15 cellular contexts compared by ENCODE assay signal in the genomic region with DNA sequence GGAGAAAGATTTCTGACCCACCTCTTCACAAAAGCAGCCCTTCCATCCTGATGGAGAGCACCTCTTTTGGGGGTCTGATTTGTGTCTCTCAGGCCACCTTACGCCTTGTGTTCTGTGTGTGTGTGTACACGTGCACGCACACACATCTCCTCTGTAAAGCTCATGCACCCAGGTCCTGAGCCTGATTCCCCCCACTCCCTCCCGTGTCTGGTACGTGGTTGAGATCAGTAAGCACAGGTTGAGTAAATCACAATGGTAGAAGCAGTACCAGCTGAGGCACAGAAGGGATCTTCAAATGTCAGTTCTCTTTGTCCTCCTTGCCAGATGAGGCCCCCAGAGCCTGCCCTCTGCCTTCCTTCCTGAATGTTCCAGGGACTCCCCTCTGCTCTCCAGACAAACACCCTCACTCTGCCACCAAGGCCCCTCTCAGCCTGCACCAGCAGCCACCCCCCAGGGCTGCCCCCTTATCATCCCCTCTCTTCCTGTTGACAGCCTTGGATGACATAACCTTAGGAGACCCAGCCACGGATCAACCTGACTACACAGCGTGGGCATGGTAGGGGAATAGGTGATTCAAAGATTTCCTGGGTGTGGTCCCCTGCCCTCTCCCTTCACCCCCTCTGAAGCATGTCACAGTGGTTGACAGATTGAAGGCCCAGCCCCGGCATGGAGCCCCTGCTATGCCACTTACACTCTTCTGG.
DNase-seq lines count a peak whose midpoint lies in the region; ATAC-seq, FAIRE-seq and TF ChIP-seq lines count a peak whose summit lies in the region.
"Had no signal": no experiment of that assay in that cellular context is flagged by ENCODE, and none has a peak within 500 bp of the region (broad histone marks: within the 10 kb centered on the region; RNA-seq: fewer than 3 reads in every experiment).

No MANE protein-coding gene starts in this region.

- 0 out of 2 replicates have a peak, but pooled peaks cover 3% of the 10 kb centered on the region for H3K79me2 ChIP-seq in GM12878 (ENCODE audit: control insufficient read depth, insufficient read depth, low read length)

- H3K27ac ChIP-seq in GM12878 (ENCODE audit: control insufficient read depth, insufficient read depth): peak overlapping the region; percentile 63; the same call in 1 of the 2 replicates
- no peak overlapping the region for H3K27ac ChIP-seq in heart left ventricle
- H3K27ac ChIP-seq: GM23248, SJCRH30 had no signal

- H2AFZ ChIP-seq in GM12878 (ENCODE audit: control insufficient read depth, low read depth, low read length): no peak overlapping the region
- H2AFZ ChIP-seq: GM23248 had no signal

- no peaks in the 10 kb centered on the region for H3K27me3 Mint-ChIP-seq in activated CD8-positive, alpha-beta T cell treated with anti-CD3 and anti-CD28 coated beads for 36 hours

- H3K4me3 ChIP-seq in GM12878 (no peak overlapping the region), heart left ventricle (no peak overlapping the region)
- H3K4me3 ChIP-seq: GM23248, heart right ventricle, SJCRH30, skin epidermis had no signal

- SMC1A ChIA-PET in GM12878 (lab: Charles Lee; ENCODE audit: uncharacterized antibody, unreplicated experiment): interaction anchor here (0.8 to 6.0 kb wide), 10 partner anchors 14 to 231 kb away, joined by 3 to 39 read pairs (median 6); no protein-coding TSS in a partner anchor

- DNase-seq in GM12892 (ENCODE audit: insufficient read length): no peak
- DNase-seq in activated CD8-positive, alpha-beta T cell treated with anti-CD3 and anti-CD28 coated beads for 36 hours: peak; percentile 79
- no peak for DNase-seq in GM12878 (ENCODE audit: low read depth, low spot score)
- DNase-seq in stimulated activated CD8-positive, alpha-beta memory T cell treated with anti-CD3 and anti-CD28 coated beads, Interleukin-12 subunit alpha, Interleukin-12 subunit beta, amount 100 ng/mL, for 1 hour (ENCODE audit: low read depth): peak; percentile 13
- no peak for DNase-seq in heart left ventricle
- no peak for DNase-seq in SK-N-DZ (ENCODE audit: low spot score)
- no peak for DNase-seq in NCI-H128 (lab: John Stamatoyannopoulos, UW; ENCODE audit: unreplicated experiment)
- DNase-seq: COR-L47, GM23248, heart right ventricle, NCI-H526 treated with DMSO at 0.1 percent for 48 hours, SJCRH30 had no signal

- H3K36me3 Mint-ChIP-seq in activated CD8-positive, alpha-beta T cell treated with anti-CD3 and anti-CD28 coated beads for 36 hours (ENCODE audit: low read depth): peaks cover 9% of the 10 kb centered on the region

- peak; percentile 69 for ATAC-seq in activated CD8-positive, alpha-beta T cell treated with anti-CD3 and anti-CD28 coated beads for 36 hours
- ATAC-seq in GM12878: peak; percentile 1
- ATAC-seq in heart left ventricle: no peak
- ATAC-seq in GM19395 (IDR thresholded peaks at IDR 0.05; ENCODE audit: unreplicated experiment): no peak

- no peak for TF ChIP-seq CTCF in activated CD8-positive, alpha-beta T cell treated with anti-CD3 and anti-CD28 coated beads for 36 hours (IDR thresholded peaks at IDR 0.05)
- TF ChIP-seq CTCF in GM12878 (IDR thresholded peaks at IDR 0.05 in 2 of 3, conservative IDR thresholded peaks at IDR 0.05 in 1 of 3; ENCODE audit: control insufficient read depth in 2 of 3, extremely low read depth in 1 of 3, insufficient read depth in 1 of 3, low read depth in 3 of 3, low read length in 3 of 3): no peak
- no peak for TF ChIP-seq CTCF in heart left ventricle (IDR thresholded peaks at IDR 0.05)

- in situ Hi-C loops in GM12878 (cut with MboI): no loop called here

- TF ChIP-seq RAD21 in GM12878 (IDR thresholded peaks at IDR 0.05; ENCODE audit: insufficient read depth, low read depth, low read length): no peak

- 79% methylated on average over 8 of the region's 8 CpGs for WGBS in GM12878 (ENCODE audit: insufficient coverage, insufficient replicate concordance, low lambda C conversion rate, missing lambda C conversion rate)
- 87 to 90% (median 88%) methylated on average over 8 of the region's 8 CpGs for WGBS in heart left ventricle, 4 donors

- peak; percentile 54 for FAIRE-seq in GM12892 (lab: Jason Lieb, UNC)
- FAIRE-seq in GM12878 (lab: Jason Lieb, UNC): no peak

- intact Hi-C loops in activated CD8-positive, alpha-beta T cell treated with anti-CD3 and anti-CD28 coated beads for 36 hours (cut with micrococcal nuclease): loop anchor here (5.0 kb wide), 2 partner anchors 54 to 144 kb away; no protein-coding TSS in a partner anchor
- intact Hi-C loops in GM12878 (cut with micrococcal nuclease; ENCODE audit: unreplicated experiment) (loop anchor here (2.0 to 5.0 kb wide), 4 partner anchors 53 to 226 kb away; no protein-coding TSS in a partner anchor), heart left ventricle (cut with DNase I) (no loop called here)

- TF ChIP-seq EP300 in GM12878 (IDR thresholded peaks at IDR 0.05; ENCODE audit: borderline replicate concordance in 1 of 2, control insufficient read depth in 1 of 2, low read depth in 2 of 2, low read length in 2 of 2): no peak

- peaks cover 90% of the 10 kb centered on the region for H3K4me1 Mint-ChIP-seq in activated CD8-positive, alpha-beta T cell treated with anti-CD3 and anti-CD28 coated beads for 36 hours (ENCODE audit: low read depth)
- H3K4me1 Mint-ChIP-seq: neural crest cell had no signal

- H3K4me1 ChIP-seq in GM12878 (ENCODE audit: control insufficient read depth, insufficient read depth, low read length) (peaks cover 86% of the 10 kb centered on the region), heart left ventricle (peaks cover 0 to 69% (median 12%) of the 10 kb centered on the region in 12 donors)
- H3K4me1 ChIP-seq: SJCRH30 had no signal

- H3K27ac Mint-ChIP-seq in activated CD8-positive, alpha-beta T cell treated with anti-CD3 and anti-CD28 coated beads for 36 hours: peak overlapping the region; percentile 96

- 0 out of 2 replicates have a peak overlapping the region, but pooled peaks have one; percentile 7 for H3K9ac ChIP-seq in GM12878 (ENCODE audit: control insufficient read depth, insufficient read depth, low read length)
- H3K9ac ChIP-seq: GM23248 had no signal

- no peaks in the 10 kb centered on the region for H3K36me3 ChIP-seq in GM12878 (ENCODE audit: control insufficient read depth in 2 of 2, insufficient read depth in 2 of 2, low read length in 1 of 2)
- no peaks in the 10 kb centered on the region for H3K36me3 ChIP-seq in heart left ventricle
- H3K36me3 ChIP-seq: heart right ventricle, SJCRH30 had no signal

- peaks cover 3% of the 10 kb centered on the region for H3K9me3 Mint-ChIP-seq in activated CD8-positive, alpha-beta T cell treated with anti-CD3 and anti-CD28 coated beads for 36 hours
- H3K9me3 Mint-ChIP-seq: neural crest cell had no signal

- CTCF ChIA-PET in activated CD8-positive, alpha-beta T cell treated with anti-CD3 and anti-CD28 coated beads for 36 hours (lab: Charles Lee): interaction anchor here (0.9 to 1.3 kb wide), 3 partner anchors 21 to 231 kb away, joined by 3 to 4 read pairs (median 3); no protein-coding TSS in a partner anchor
- CTCF ChIA-PET in GM12878 (lab: Yijun Ruan, JAX): interaction anchor here (0.7 to 3.6 kb wide), 5 partner anchors 41 to 313 kb away, joined by 3 to 18 read pairs (median 3); no protein-coding TSS in a partner anchor

- H3K4me3 Mint-ChIP-seq in activated CD8-positive, alpha-beta T cell treated with anti-CD3 and anti-CD28 coated beads for 36 hours: peak overlapping the region; percentile 66
- H3K4me3 Mint-ChIP-seq: neural crest cell had no signal

- no peaks in the 10 kb centered on the region for H4K20me1 ChIP-seq in GM12878 (ENCODE audit: control insufficient read depth, insufficient read depth)

- BruUV-seq in GM12878 (replicated peaks; lab: Mats Ljungman, UMichigan): no TSS peak

- H3K4me2 ChIP-seq in GM12878 (ENCODE audit: control insufficient read depth, insufficient read depth): peak overlapping the region; percentile 70

- RAD21 ChIA-PET in GM12878 (lab: Charles Lee; ENCODE audit: unreplicated experiment): interaction anchor here (0.8 to 8.5 kb wide), 13 partner anchors 13 to 152 kb away, joined by 3 to 61 read pairs (median 5); no protein-coding TSS in a partner anchor

- POLR2A ChIA-PET in activated CD8-positive, alpha-beta T cell treated with anti-CD3 and anti-CD28 coated beads for 36 hours (lab: Charles Lee): interaction anchor here (0.9 to 1.8 kb wide), 4 partner anchors 54 to 65 kb away, joined by 3 to 5 read pairs (median 4); no protein-coding TSS in a partner anchor
- POLR2A ChIA-PET in GM12878 (lab: Charles Lee): interaction anchor here (0.9 to 5.4 kb wide), 5 partner anchors 9 to 107 kb away, joined by 3 to 33 read pairs (median 3); no protein-coding TSS in a partner anchor

- no peaks in the 10 kb centered on the region for H3K9me3 ChIP-seq in GM12878 (replicated peaks; ENCODE audit: control insufficient read depth, insufficient read depth, low read length)
- no peaks in the 10 kb centered on the region for H3K9me3 ChIP-seq in heart left ventricle
- H3K9me3 ChIP-seq: heart right ventricle, SJCRH30 had no signal

- H3K27me3 ChIP-seq in GM12878 (replicated peaks in 1 of 2; ENCODE audit: control insufficient read depth in 2 of 2, insufficient read depth in 2 of 2, low read length in 1 of 2) (no peaks in the 10 kb centered on the region), heart left ventricle (no peaks in the 10 kb centered on the region)
- H3K27me3 ChIP-seq: heart right ventricle, SJCRH30 had no signal

- TF ChIP-seq POLR2A in GM12892 (IDR thresholded peaks at IDR 0.05; ENCODE audit: low read depth, low read length) (no peak), GM12878 (IDR thresholded peaks at IDR 0.05; ENCODE audit: low read depth, low read length) (no peak), heart left ventricle (IDR thresholded peaks at IDR 0.05) (no peak)

TF ChIP-seq in GM12878, 131 proteins besides CTCF, POLR2A, EP300 and RAD21:
- TF ChIP-seq ZNF384 (IDR thresholded peaks at IDR 0.05; ENCODE audit: borderline replicate concordance, low read depth, low read length) (no peak), BHLHE40 (IDR thresholded peaks at IDR 0.05; ENCODE audit: borderline replicate concordance in 1 of 2, low read depth in 2 of 2, low read length in 1 of 2) (0 out of 4 replicates have a peak, but pooled peaks of 1 of the 2 experiments have one; percentile 12)

Comparison
In these comparisons a context has a peak if more than half of its experiments do, and no peak if none do; other contexts are left out.
1. DNase-seq: peak in activated CD8-positive, alpha-beta T cell treated with anti-CD3 and anti-CD28 coated beads for 36 hours (single experiment) and stimulated activated CD8-positive, alpha-beta memory T cell treated with anti-CD3 and anti-CD28 coated beads, Interleukin-12 subunit alpha, Interleukin-12 subunit beta, amount 100 ng/mL, for 1 hour (single experiment); none in GM12892 (single experiment), GM12878 (single experiment), heart left ventricle (0 of 5), SK-N-DZ (single experiment) and NCI-H128 (single experiment).
2. ATAC-seq: peak in activated CD8-positive, alpha-beta T cell treated with anti-CD3 and anti-CD28 coated beads for 36 hours (single experiment) and GM12878 (single experiment); none in heart left ventricle (0 of 4) and GM19395 (single experiment).
3. intact Hi-C loops: an anchor here in activated CD8-positive, alpha-beta T cell treated with anti-CD3 and anti-CD28 coated beads for 36 hours (5.0 kb wide) and GM12878 (2.0 to 5.0 kb wide); none called in heart left ventricle.